ENCODE assay signal across 9 cellular contexts in genomic region chr5:119275146-119275872, GRCh38.
DNase-seq lines count a peak whose midpoint lies in the region; ATAC-seq and TF ChIP-seq lines count a peak whose summit lies in the region.
"Had no signal": no experiment of that assay in that cellular context is flagged by ENCODE, and none has a peak within 500 bp of the region (broad histone marks: within the 10 kb centered on the region; RNA-seq: fewer than 3 reads in every experiment).

No MANE protein-coding gene starts in this region.

- H3K4me3 ChIP-seq in GM06990 (replicated peaks; ENCODE audit: low read depth, low read length) = no peak overlapping the region; the same call in 1 of the 2 replicates
- H3K4me3 ChIP-seq in Loucy (ENCODE audit: low read length, poor library complexity, severe bottlenecking) = peak overlapping the region; percentile 74
- H3K4me3 ChIP-seq in vagina = no peak overlapping the region

- H3K36me3 ChIP-seq in GM06990 (ENCODE audit: control insufficient read depth, insufficient read depth, low read length) (no peaks in the 10 kb centered on the region), Loucy (ENCODE audit: insufficient read depth, low read length) (no peaks in the 10 kb centered on the region), vagina (no peaks in the 10 kb centered on the region)

- no peak for TF ChIP-seq POLR2A in vagina (IDR thresholded peaks at IDR 0.05)

- H3F3A ChIP-seq in Loucy (ENCODE audit: low read depth) = no peaks in the 10 kb centered on the region

- peak; percentile 9 for ATAC-seq in GM21825 (IDR thresholded peaks at IDR 0.05; ENCODE audit: unreplicated experiment)

- peaks cover 97% of the 10 kb centered on the region for H3K79me2 ChIP-seq in Loucy (ENCODE audit: insufficient read depth, low read length)

- H2AFZ ChIP-seq in Loucy (ENCODE audit: low read length) = no peak overlapping the region

- no peak for TF ChIP-seq CTCF in GM06990 (IDR thresholded peaks at IDR 0.05; ENCODE audit: insufficient read depth, low read length, poor library complexity, severe bottlenecking)
- TF ChIP-seq CTCF in Loucy (conservative IDR thresholded peaks at IDR 0.05; ENCODE audit: low read length) = no peak
- no peak for TF ChIP-seq CTCF in chondrocyte (IDR thresholded peaks at IDR 0.05)
- no peak for TF ChIP-seq CTCF in vagina (IDR thresholded peaks at IDR 0.05)

- no peaks in the 10 kb centered on the region for H4K20me1 ChIP-seq in Loucy (ENCODE audit: insufficient read depth, low read length, poor library complexity, severe bottlenecking)

- H3K27ac Mint-ChIP-seq in chondrocyte (ENCODE audit: unreplicated experiment) = peak overlapping the region; percentile 91

- H3K27me3 Mint-ChIP-seq in chondrocyte (ENCODE audit: low read depth) = no peaks in the 10 kb centered on the region

- H3K36me3 Mint-ChIP-seq in chondrocyte (ENCODE audit: low read depth) = no peaks in the 10 kb centered on the region

- intact Hi-C loops in vagina (cut with DNase I) = loop anchor here (10.0 kb wide), 1 partner anchor 49 kb away; no protein-coding TSS in a partner anchor

- no peaks in the 10 kb centered on the region for H3K9me3 ChIP-seq in Loucy (ENCODE audit: insufficient read depth, low read depth, low read length)
- H3K9me3 ChIP-seq in vagina = no peaks in the 10 kb centered on the region

- peaks cover 72% of the 10 kb centered on the region for H3K4me1 ChIP-seq in Loucy (ENCODE audit: insufficient read depth, low read length, poor library complexity, severe bottlenecking)
- peaks cover 49% of the 10 kb centered on the region for H3K4me1 ChIP-seq in vagina

- H3K4me3 Mint-ChIP-seq in chondrocyte (ENCODE audit: unreplicated experiment) = no peak overlapping the region

- H3K27ac ChIP-seq in vagina = peak overlapping the region; percentile 64
- H3K27ac ChIP-seq: KMS-11 had no signal

- H3K9me2 ChIP-seq in Loucy (replicated peaks; ENCODE audit: low read depth, low read length) = no peaks in the 10 kb centered on the region

- peak overlapping the region; percentile 97 for H3K9ac ChIP-seq in Loucy (ENCODE audit: low read depth, low read length, poor library complexity, severe bottlenecking)
- H3K9ac ChIP-seq: KMS-11 had no signal

- DNase-seq in GM06990 (ENCODE audit: extremely low read depth, insufficient read length) = peak; percentile 54
- no peak for DNase-seq in chondrocyte (ENCODE audit: low spot score)
- DNase-seq in vagina (ENCODE audit: extremely low spot score in 2 of 2) = no peak
- no peak for DNase-seq in NCI-H524 treated with DMSO at 0.1 percent for 48 hours (lab: John Stamatoyannopoulos, UW)
- no peak for DNase-seq in DMS 273 (lab: John Stamatoyannopoulos, UW; ENCODE audit: unreplicated experiment)
- DNase-seq in medulla oblongata (ENCODE audit: extremely low spot score) = no peak

- H3K4me2 ChIP-seq in Loucy (ENCODE audit: low read depth, low read length, poor library complexity, severe bottlenecking) = peak overlapping the region; percentile 82
- H3K4me2 ChIP-seq: KMS-11 had no signal

- no peaks in the 10 kb centered on the region for H3K9me3 Mint-ChIP-seq in chondrocyte (ENCODE audit: low read depth)

- H3K27me3 ChIP-seq in GM06990 (replicated peaks; ENCODE audit: control insufficient read depth, insufficient read depth, low read length) (no peaks in the 10 kb centered on the region), Loucy (ENCODE audit: insufficient read depth, low read length, poor library complexity, severe bottlenecking) (no peaks in the 10 kb centered on the region), vagina (no peaks in the 10 kb centered on the region)

- peaks cover 49% of the 10 kb centered on the region for H3K4me1 Mint-ChIP-seq in chondrocyte (ENCODE audit: low read depth)
